In genomic region chr22:42979606-42980005, GRCh38 we compare ENCODE assay signal across 25 cellular contexts. TPM values are rescaled to one million over a fixed set of nuclear protein-coding genes. Genes with fewer than 3 reads are reported as not detected.
DNase-seq lines count a peak whose midpoint lies in the region; ATAC-seq, FAIRE-seq and TF ChIP-seq lines count a peak whose summit lies in the region.
"Had no signal": no experiment of that assay in that cellular context is flagged by ENCODE, and none has a peak within 500 bp of the region (broad histone marks: within the 10 kb centered on the region; RNA-seq: fewer than 3 reads in every experiment).

No MANE protein-coding gene starts in this region.

- H3K27me3 ChIP-seq in IMR-90 (ENCODE audit: control insufficient read depth, insufficient read depth, low read length) (no peaks in the 10 kb centered on the region), PC-9 (ENCODE audit: insufficient read depth, low read depth) (no peaks in the 10 kb centered on the region), trophoblast cell (ENCODE audit: insufficient read depth, low read length) (no peaks in the 10 kb centered on the region), GM23248 (replicated peaks; ENCODE audit: insufficient read depth) (no peaks in the 10 kb centered on the region), brain microvascular endothelial cell (replicated peaks) (no peaks in the 10 kb centered on the region)

- H3K18ac ChIP-seq in IMR-90 (ENCODE audit: low read depth, low read length) (no peak overlapping the region), trophoblast cell (ENCODE audit: low read length) (peak overlapping the region; percentile 73)

- H2BK5ac ChIP-seq in IMR-90 (ENCODE audit: low read depth, low read length, poor library complexity, severe bottlenecking) = no peak overlapping the region
- no peak overlapping the region for H2BK5ac ChIP-seq in trophoblast cell (ENCODE audit: low read depth, low read length, poor library complexity)

- H3K79me2 ChIP-seq in PC-9 (ENCODE audit: low read depth) = peaks cover 61% of the 10 kb centered on the region
- peaks cover 11% of the 10 kb centered on the region for H3K79me2 ChIP-seq in trophoblast cell (ENCODE audit: control insufficient read depth, insufficient read depth, low read length, poor library complexity)
- peaks cover 74% of the 10 kb centered on the region for H3K79me2 ChIP-seq in GM23248 (ENCODE audit: insufficient read depth)

- DNase-seq in IMR-90 (no peak), PC-9 (no peak), epithelial cell of prostate (ENCODE audit: low read depth, low spot score) (no peak), trophoblast cell (no peak), GM23248 (no peak), urothelium cell line (ENCODE audit: low spot score) (no peak), brain microvascular endothelial cell (no peak)
- DNase-seq: C1 segment of cervical spinal cord; CD4-positive, alpha-beta memory T cell; COR-L47; DMS53; H7; Kasumi-1; NCI-H1092 treated with DMSO at 0.1 percent for 48 hours; NCI-H1436; NCI-H187; NCI-H2171 treated with DMSO at 0.1 percent for 48 hours; NCI-H345; NCI-H510A treated with DMSO at 0.1 percent for 48 hours; NCI-H774; SHP77 treated with DMSO at 0.1 percent for 48 hours had no signal

- POLR2A ChIA-PET in IMR-90 (lab: Charles Lee; ENCODE audit: unreplicated experiment) (no interaction called here), PC-9 (lab: Charles Lee; ENCODE audit: unreplicated experiment) (no interaction called here)

- no peak overlapping the region for H2BK20ac ChIP-seq in IMR-90 (ENCODE audit: low read depth, low read length)

- peak overlapping the region; percentile 20; the same call in 1 of the 2 replicates for H3K23ac ChIP-seq in IMR-90 (ENCODE audit: low read depth, low read length)
- H3K23ac ChIP-seq in trophoblast cell (ENCODE audit: low read length) = no peak overlapping the region

- H3F3A ChIP-seq in PC-9 (ENCODE audit: insufficient read depth, low read depth) (peaks cover 46% of the 10 kb centered on the region), GM23248 (ENCODE audit: insufficient read depth) (peaks cover 38% of the 10 kb centered on the region)

- FAIRE-seq in urothelium cell line (lab: Jason Lieb, UNC) = no peak
- FAIRE-seq: GM18507 had no signal

- H4K12ac ChIP-seq in trophoblast cell (ENCODE audit: low read depth, low read length) = no peak overlapping the region

- no peak overlapping the region for H2BK15ac ChIP-seq in IMR-90 (ENCODE audit: low read depth, low read length)

- no peak for TF ChIP-seq CTCF in IMR-90 (conservative IDR thresholded peaks at IDR 0.05; ENCODE audit: low read depth, low read length)
- no peak for TF ChIP-seq CTCF in PC-9 (conservative IDR thresholded peaks at IDR 0.05)
- no peak for TF ChIP-seq CTCF in brain microvascular endothelial cell (IDR thresholded peaks at IDR 0.05; ENCODE audit: low read depth, low read length, missing control alignments)

- H3K27ac ChIP-seq in IMR-90 (ENCODE audit: insufficient read depth, low read length) (no peak overlapping the region), PC-9 (peak overlapping the region; percentile 80), epithelial cell of prostate (peak overlapping the region; percentile 66), trophoblast cell (ENCODE audit: low read depth, low read length) (peak overlapping the region; percentile 75), GM23248 (no peak overlapping the region), brain microvascular endothelial cell (no peak overlapping the region)
- H3K27ac ChIP-seq: RWPE1, SK-N-MC had no signal

- no peak overlapping the region for H3K4ac ChIP-seq in IMR-90 (ENCODE audit: low read depth, low read length)
- peak overlapping the region; percentile 33 for H3K4ac ChIP-seq in trophoblast cell (ENCODE audit: low read depth, low read length)

- H4K91ac ChIP-seq in IMR-90 (ENCODE audit: insufficient read depth, low read depth, low read length) (no peak overlapping the region), trophoblast cell (ENCODE audit: low read depth, low read length) (no peak overlapping the region)

- WGBS in IMR-90 (ENCODE audit: extremely low coverage in 2 of 2, insufficient read length in 1 of 2), 2 experiments = 76% methylated on average over 2 of the region's 4 CpGs; no CpG with 5 or more reads in 1 of the 2 experiments
- WGBS in trophoblast cell (ENCODE audit: extremely low coverage, insufficient coverage, insufficient read length) = no CpG with 5 or more reads among the region's 4 CpGs
- WGBS in GM23248 (ENCODE audit: low coverage in 1 of 2, low lambda C conversion rate in 2 of 2, missing lambda C conversion rate in 2 of 2), 2 experiments = 75 to 78% methylated on average over 4 of the region's 4 CpGs

- no peak overlapping the region for H3K4me2 ChIP-seq in IMR-90 (ENCODE audit: low read depth, low read length)
- H3K4me2 ChIP-seq in PC-9 = no peak overlapping the region
- no peak overlapping the region for H3K4me2 ChIP-seq in trophoblast cell (ENCODE audit: low read length)
- no peak overlapping the region for H3K4me2 ChIP-seq in GM23248 (ENCODE audit: unreplicated experiment)

- H3K56ac ChIP-seq in IMR-90 (ENCODE audit: extremely low read depth, insufficient read depth, low read length) = no peak overlapping the region

- no peak for TF ChIP-seq POLR2A in IMR-90 (IDR thresholded peaks at IDR 0.05; ENCODE audit: low read depth, low read length)

- H2BK12ac ChIP-seq in trophoblast cell (ENCODE audit: low read length) = no peak overlapping the region

- H3K79me1 ChIP-seq in IMR-90 (ENCODE audit: low read depth in 1 of 2, low read length in 2 of 2) (peaks cover 29 to 66% of the 10 kb centered on the region in 2 experiments), trophoblast cell (ENCODE audit: low read length) (peaks cover 5% of the 10 kb centered on the region)

- TF ChIP-seq RAD21 in IMR-90 (IDR thresholded peaks at IDR 0.05; ENCODE audit: low read length) = no peak

- BruUV-seq in IMR-90 (replicated peaks; lab: Mats Ljungman, UMichigan) (no TSS peak), PC-9 (replicated peaks; lab: Mats Ljungman, UMichigan) (no TSS peak)

- intact Hi-C loops in IMR-90 (cut with micrococcal nuclease) = no loop called here
- intact Hi-C loops in PC-9 (cut with micrococcal nuclease; ENCODE audit: unreplicated experiment) = loop anchor here (2.0 to 5.0 kb wide), 2 partner anchors 33 to 39 kb away; no protein-coding TSS in a partner anchor

- no peak overlapping the region for H4K5ac ChIP-seq in IMR-90 (ENCODE audit: low read depth, low read length)

- H2BK120ac ChIP-seq in IMR-90 (ENCODE audit: low read depth, low read length) = no peak overlapping the region
- no peak overlapping the region for H2BK120ac ChIP-seq in trophoblast cell (ENCODE audit: insufficient read depth, low read length, poor library complexity)

- H3K9ac ChIP-seq in IMR-90 (ENCODE audit: low read depth, low read length) (no peak overlapping the region), trophoblast cell (ENCODE audit: low read length) (no peak overlapping the region), GM23248 (no peak overlapping the region)

- H3K14ac ChIP-seq in IMR-90 (replicated peaks; ENCODE audit: low read depth, low read length) (peak overlapping the region; percentile 23), trophoblast cell (ENCODE audit: low read length) (no peak overlapping the region)

- H2AK5ac ChIP-seq in IMR-90 (ENCODE audit: low read depth, low read length) = no peak overlapping the region
- H2AK5ac ChIP-seq in trophoblast cell (ENCODE audit: low read length) = no peak overlapping the region

- H3K9me2 ChIP-seq in PC-9 (ENCODE audit: insufficient read depth) (no peaks in the 10 kb centered on the region), GM23248 (ENCODE audit: insufficient read depth) (no peaks in the 10 kb centered on the region)

- dilution Hi-C loops in IMR-90 (cut with HindIII; ENCODE audit: low sequenced_read_pairs, unreplicated experiment) = no loop called here

- H4K8ac ChIP-seq in IMR-90 (ENCODE audit: low read depth in 2 of 2, low read length in 2 of 2) (no peak overlapping the region), trophoblast cell (ENCODE audit: low read depth, low read length) (no peak overlapping the region)

- CTCF ChIA-PET in IMR-90 (lab: Yijun Ruan, JAX) = interaction anchor here (0.6 kb wide), 1 partner anchor 1293 kb away, joined by 3 read pairs; no protein-coding TSS in a partner anchor
- CTCF ChIA-PET in PC-9 (lab: Charles Lee) = interaction anchor here (0.6 kb wide), 1 partner anchor 155 kb away, joined by 9 read pairs; no protein-coding TSS in a partner anchor

- no peak overlapping the region for H3K4me3 ChIP-seq in IMR-90 (ENCODE audit: insufficient read depth, low read depth, low read length)
- no peak overlapping the region for H3K4me3 ChIP-seq in PC-9
- H3K4me3 ChIP-seq in trophoblast cell (ENCODE audit: low read depth, low read length) = no peak overlapping the region
- no peak overlapping the region for H3K4me3 ChIP-seq in GM23248
- no peak overlapping the region for H3K4me3 ChIP-seq in brain microvascular endothelial cell (ENCODE audit: low read depth, low read length)
- H3K4me3 ChIP-seq: SK-N-MC had no signal

- H3K4me1 ChIP-seq in IMR-90 (ENCODE audit: control insufficient read depth, insufficient read depth, low read length) (peaks cover 19% of the 10 kb centered on the region), PC-9 (replicated peaks; ENCODE audit: insufficient read depth) (peaks cover 46% of the 10 kb centered on the region), trophoblast cell (ENCODE audit: control insufficient read depth in 1 of 2, insufficient read depth in 2 of 2, low read length in 2 of 2) (peaks cover 24 to 27% of the 10 kb centered on the region in 2 experiments), GM23248 (ENCODE audit: insufficient read depth) (peaks cover 38% of the 10 kb centered on the region)

- ATAC-seq in IMR-90 (ENCODE audit: low read depth) (no peak), GM21360 (IDR thresholded peaks at IDR 0.05; ENCODE audit: unreplicated experiment) (no peak)

- H3K36me3 ChIP-seq in IMR-90 (ENCODE audit: control insufficient read depth, insufficient read depth, low read length) = no peaks in the 10 kb centered on the region
- H3K36me3 ChIP-seq in PC-9 (ENCODE audit: low read depth) = no peaks in the 10 kb centered on the region
- no peaks in the 10 kb centered on the region for H3K36me3 ChIP-seq in trophoblast cell (ENCODE audit: control insufficient read depth in 1 of 2, insufficient read depth in 2 of 2, low read length in 2 of 2)
- no peaks in the 10 kb centered on the region for H3K36me3 ChIP-seq in GM23248 (ENCODE audit: low read depth)
- H3K36me3 ChIP-seq in brain microvascular endothelial cell (replicated peaks) = no peaks in the 10 kb centered on the region

- H4K20me1 ChIP-seq in IMR-90 (ENCODE audit: insufficient read depth, low read length) (peaks cover 53% of the 10 kb centered on the region), PC-9 (ENCODE audit: insufficient read depth) (peaks cover 25% of the 10 kb centered on the region), GM23248 (ENCODE audit: insufficient read depth) (no peaks in the 10 kb centered on the region)

- in situ Hi-C loops in IMR-90 (cut with MboI; ENCODE audit: low sequenced_read_pairs) (no loop called here), GM23248 (cut with MboI) (no loop called here), brain microvascular endothelial cell (cut with HindIII; ENCODE audit: low pct_ligation_motif_present, low sequenced_read_pairs) (no loop called here)

- H2AK9ac ChIP-seq in IMR-90 (replicated peaks; ENCODE audit: low read depth, low read length, poor library complexity) = no peak overlapping the region

- H2AFZ ChIP-seq in IMR-90 (replicated peaks; ENCODE audit: low read length, poor library complexity) (no peak overlapping the region), PC-9 (no peak overlapping the region), trophoblast cell (ENCODE audit: insufficient read depth, low read length, poor library complexity) (no peak overlapping the region), GM23248 (no peak overlapping the region)

- H3K9me1 ChIP-seq in IMR-90 (ENCODE audit: insufficient read depth, low read length) = peaks cover 25% of the 10 kb centered on the region

- H3K9me3 ChIP-seq in IMR-90 (ENCODE audit: control insufficient read depth, insufficient read depth, low read length) (no peaks in the 10 kb centered on the region), PC-9 (ENCODE audit: insufficient read depth, low read depth) (no peaks in the 10 kb centered on the region), trophoblast cell (ENCODE audit: insufficient read depth, low read depth, low read length) (no peaks in the 10 kb centered on the region), GM23248 (ENCODE audit: low read depth) (no peaks in the 10 kb centered on the region)

RNA-seq across cellular contexts. Expression of gene PACSIN2, which starts 35.3 kb away (rescaled TPM):
- total RNA-seq in IMR-90 (2012; rRNA removed) (98.0 and 118 TPM in 2 replicates), PC-9 (2021) (102 and 103 TPM in 2 replicates)
- polyA plus RNA-seq in IMR-90 (2012; rRNA removed) (85.0 and 92.2 TPM in 2 replicates), GM23248 (2016; fragmentation: Nextera tagmentation; extraction: Ambion mirVana) (36.0 and 36.5 TPM in 2 replicates)
- 72.9 and 85.4 TPM in 2 replicates for polyA plus RNA-seq in IMR-90 (2012; cell fraction: cytosol; rRNA removed)
- polyA plus RNA-seq in IMR-90 (2012; cell fraction: nucleus; rRNA removed; ENCODE audit: low replicate concordance) = 56.7 and 72.6 TPM in 2 replicates
- 89.1 and 90.0 TPM in 2 replicates for polyA plus RNA-seq in trophoblast cell (2013)
- 35.5 and 43.7 TPM in 2 replicates for total RNA-seq in GM23248 (2014; rRNA removed; shearing (Covaris generic))

Comparison
In these comparisons a context has a peak if more than half of its experiments do, and no peak if none do; other contexts are left out.
1. H3K27ac ChIP-seq: peak in PC-9 (single experiment), epithelial cell of prostate (single experiment) and trophoblast cell (single experiment); none in IMR-90 (single experiment), GM23248 (single experiment) and brain microvascular endothelial cell (single experiment).